ENCODE assay signal across 16 cellular contexts in the genomic region with DNA sequence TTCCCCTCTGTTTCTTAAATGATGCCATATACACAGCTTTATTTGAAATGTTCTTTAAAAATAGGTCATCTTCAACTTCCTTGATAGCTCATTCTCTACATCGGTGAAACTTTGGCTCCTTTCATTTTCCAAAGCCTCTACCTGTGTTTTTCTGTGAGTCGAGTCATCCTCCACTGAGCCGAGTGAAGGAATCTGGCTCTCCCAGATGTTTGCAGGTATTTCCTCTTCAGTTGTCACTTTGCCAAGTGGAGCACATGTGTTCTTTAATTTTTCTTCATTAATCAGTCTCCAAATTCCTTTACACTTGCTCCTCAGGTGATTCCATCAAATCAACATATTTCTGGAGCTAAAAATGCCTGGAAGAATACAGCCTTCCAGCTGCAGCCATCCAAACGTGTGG.
DNase-seq lines count a peak whose midpoint lies in the region; ATAC-seq and TF ChIP-seq lines count a peak whose summit lies in the region.
"Had no signal": no experiment of that assay in that cellular context is flagged by ENCODE, and none has a peak within 500 bp of the region (broad histone marks: within the 10 kb centered on the region; RNA-seq: fewer than 3 reads in every experiment).

No MANE protein-coding gene starts in this region.

- H3K27me3 Mint-ChIP-seq in neural progenitor cell (ENCODE audit: insufficient read depth, low read depth) (no peaks in the 10 kb centered on the region), GM23338 (ENCODE audit: insufficient read depth, low read depth, poor library complexity) (no peaks in the 10 kb centered on the region)

- ATAC-seq in PC-3 (no peak), GM23338 (no peak), GM21447 (IDR thresholded peaks at IDR 0.05; ENCODE audit: unreplicated experiment) (no peak)
- ATAC-seq: A549; CD8-positive, alpha-beta T cell had no signal

- H3K9me2 ChIP-seq in PC-3 (replicated peaks; ENCODE audit: low read length) (no peaks in the 10 kb centered on the region), GM23338 (ENCODE audit: insufficient read depth) (no peaks in the 10 kb centered on the region)

- CTCF ChIA-PET in PC-3 (lab: Charles Lee): interaction anchor here (1.1 to 1.7 kb wide), 4 partner anchors 30 to 390 kb away, joined by 4 to 17 read pairs (median 10); no protein-coding TSS in a partner anchor

- H4K20me1 ChIP-seq in PC-3 (ENCODE audit: low read length): no peaks in the 10 kb centered on the region
- no peaks in the 10 kb centered on the region for H4K20me1 ChIP-seq in neural progenitor cell (ENCODE audit: low read depth)
- H4K20me1 ChIP-seq in GM23338 (replicated peaks; ENCODE audit: insufficient read depth): no peaks in the 10 kb centered on the region

- H3K9me3 Mint-ChIP-seq in neural progenitor cell (no peaks in the 10 kb centered on the region), GM23338 (no peaks in the 10 kb centered on the region)
- H3K9me3 Mint-ChIP-seq: CD14-positive monocyte; CD8-positive, alpha-beta T cell had no signal

- DNase-seq in PC-3: peak; percentile 7
- peak; percentile 78 for DNase-seq in epithelial cell of esophagus (ENCODE audit: low read depth)
- peak; percentile 64 for DNase-seq in left kidney (ENCODE audit: low read depth, low spot score)
- no peak for DNase-seq in neural progenitor cell (ENCODE audit: low spot score)
- DNase-seq in GM23338 (ENCODE audit: low spot score): no peak
- no peak for DNase-seq in inferior parietal cortex (ENCODE audit: extremely low spot score)
- DNase-seq: CD8-positive, alpha-beta T cell; COR-L47; DND-41; GDM1; GM23248; H7; IMR-90 had no signal

- H3K9ac ChIP-seq in PC-3 (ENCODE audit: low read length) (no peak overlapping the region), neural progenitor cell (no peak overlapping the region)
- H3K9ac ChIP-seq: GM23248 had no signal

- TF ChIP-seq CTCF in PC-3 (conservative IDR thresholded peaks at IDR 0.05; ENCODE audit: low read depth, low read length) (no peak), epithelial cell of esophagus (IDR thresholded peaks at IDR 0.05; ENCODE audit: insufficient read depth, low read depth, low read length, missing control alignments) (no peak), neural progenitor cell (IDR thresholded peaks at IDR 0.05) (no peak), GM23338 (conservative IDR thresholded peaks at IDR 0.05; ENCODE audit: low read depth in 2 of 2) (no peak)

- POLR2A ChIA-PET in PC-3 (lab: Charles Lee; ENCODE audit: unreplicated experiment): no interaction called here

- intact Hi-C loops in PC-3 (cut with micrococcal nuclease): loop anchor here (10.0 kb wide), 1 partner anchor 58 kb away; no protein-coding TSS in a partner anchor

- H3K27ac ChIP-seq in PC-3 (ENCODE audit: low read length): no peak overlapping the region
- no peak overlapping the region for H3K27ac ChIP-seq in neural progenitor cell
- H3K27ac ChIP-seq in GM23338 (ENCODE audit: low read depth): no peak overlapping the region
- H3K27ac ChIP-seq: A549, GM23248 had no signal

- H3K9me3 ChIP-seq in PC-3 (ENCODE audit: low read length) (no peaks in the 10 kb centered on the region), neural progenitor cell (ENCODE audit: low read depth) (no peaks in the 10 kb centered on the region)
- H3K9me3 ChIP-seq: A549 had no signal

- H3F3A ChIP-seq in PC-3 (ENCODE audit: low read length, unreplicated experiment) (no peaks in the 10 kb centered on the region), neural progenitor cell (ENCODE audit: low read depth) (no peaks in the 10 kb centered on the region), GM23338 (replicated peaks; ENCODE audit: low read depth) (no peaks in the 10 kb centered on the region)

- H3K36me3 ChIP-seq in PC-3 (ENCODE audit: low read depth, low read length) (no peaks in the 10 kb centered on the region), neural progenitor cell (no peaks in the 10 kb centered on the region), GM23338 (ENCODE audit: insufficient read depth) (no peaks in the 10 kb centered on the region)

- H3K4me1 ChIP-seq in PC-3 (ENCODE audit: insufficient read depth, low read length): peaks cover 19% of the 10 kb centered on the region
- H3K4me1 ChIP-seq in neural progenitor cell: peaks cover 8% of the 10 kb centered on the region
- H3K4me1 ChIP-seq in GM23338 (ENCODE audit: insufficient read depth): peaks cover 6% of the 10 kb centered on the region
- H3K4me1 ChIP-seq: A549 had no signal

- H3K4me3 Mint-ChIP-seq in neural progenitor cell (no peak overlapping the region), GM23338 (no peak overlapping the region)
- H3K4me3 Mint-ChIP-seq: CD14-positive monocyte; CD8-positive, alpha-beta T cell had no signal

- no peak overlapping the region for H3K4me3 ChIP-seq in PC-3 (ENCODE audit: low read length)
- no peak overlapping the region for H3K4me3 ChIP-seq in epithelial cell of esophagus (ENCODE audit: low read length)
- H3K4me3 ChIP-seq in neural progenitor cell: no peak overlapping the region
- no peak overlapping the region for H3K4me3 ChIP-seq in GM23338
- H3K4me3 ChIP-seq: A549, GM23248 had no signal

- H3K79me2 ChIP-seq in PC-3 (ENCODE audit: low read length): no peaks in the 10 kb centered on the region
- H3K79me2 ChIP-seq in neural progenitor cell (ENCODE audit: low read depth): no peaks in the 10 kb centered on the region
- H3K79me2 ChIP-seq in GM23338 (replicated peaks; ENCODE audit: insufficient read depth): no peaks in the 10 kb centered on the region

- H3K27me3 ChIP-seq in PC-3 (ENCODE audit: low read length) (no peaks in the 10 kb centered on the region), neural progenitor cell (no peaks in the 10 kb centered on the region), GM23338 (ENCODE audit: insufficient read depth) (no peaks in the 10 kb centered on the region)

- H3K27ac Mint-ChIP-seq in neural progenitor cell: no peak overlapping the region
- no peak overlapping the region for H3K27ac Mint-ChIP-seq in GM23338
- H3K27ac Mint-ChIP-seq: CD14-positive monocyte; CD8-positive, alpha-beta T cell had no signal

- no TSS peak for BruUV-seq in PC-3 (replicated peaks; lab: Mats Ljungman, UMichigan)

- H3K4me2 ChIP-seq in PC-3 (ENCODE audit: low read length) (no peak overlapping the region), neural progenitor cell (no peak overlapping the region), GM23338 (no peak overlapping the region)
- H3K4me2 ChIP-seq: A549 had no signal

- H3K36me3 Mint-ChIP-seq in neural progenitor cell: no peaks in the 10 kb centered on the region
- H3K36me3 Mint-ChIP-seq in GM23338 (ENCODE audit: low read depth): no peaks in the 10 kb centered on the region
- H3K36me3 Mint-ChIP-seq: CD8-positive, alpha-beta T cell had no signal

- peaks cover 27% of the 10 kb centered on the region for H3K4me1 Mint-ChIP-seq in neural progenitor cell
- H3K4me1 Mint-ChIP-seq in GM23338: 0 out of 3 replicates have a peak, but pooled peaks cover 4% of the 10 kb centered on the region

- no peak overlapping the region for H2AFZ ChIP-seq in PC-3 (ENCODE audit: low read length)
- H2AFZ ChIP-seq in neural progenitor cell (replicated peaks): no peak overlapping the region
- H2AFZ ChIP-seq in GM23338: no peak overlapping the region
- H2AFZ ChIP-seq: GM23248 had no signal

TF ChIP-seq in GM23338, 12 proteins besides CTCF, POLR2A, EP300 and RAD21 (continues in another document):
- TF ChIP-seq POLR2AphosphoS5 (IDR thresholded peaks at IDR 0.05; ENCODE audit: low read depth): no peak
- TF ChIP-seq JUNB (IDR thresholded peaks at IDR 0.05; ENCODE audit: unreplicated experiment): no peak
- TF ChIP-seq STAT1 (IDR thresholded peaks at IDR 0.05; ENCODE audit: unreplicated experiment): no peak

Comparison
In these comparisons a context has a peak if more than half of its experiments do, and no peak if none do; other contexts are left out.
1. DNase-seq: peak in PC-3 (single experiment), epithelial cell of esophagus (single experiment) and left kidney (single experiment); none in neural progenitor cell (single experiment), GM23338 (single experiment) and inferior parietal cortex (single experiment).